Comparison of ENCODE assay signal across 17 cellular contexts in genomic region chr13:98174995-98175394, GRCh38. TPM values are rescaled to one million over a fixed set of nuclear protein-coding genes. Genes with fewer than 3 reads are reported as not detected.
DNase-seq lines count a peak whose midpoint lies in the region; ATAC-seq and TF ChIP-seq lines count a peak whose summit lies in the region.
"Had no signal": no experiment of that assay in that cellular context is flagged by ENCODE, and none has a peak within 500 bp of the region (broad histone marks: within the 10 kb centered on the region; RNA-seq: fewer than 3 reads in every experiment).

No MANE protein-coding gene starts in this region.

- intact Hi-C loops in aorta (cut with DNase I), result no loop called here

- H3K4me1 ChIP-seq in hepatocyte (ENCODE audit: insufficient read depth) (peaks cover 42% of the 10 kb centered on the region), aorta (ENCODE audit: control insufficient read depth in 1 of 2, insufficient read depth in 2 of 2, low read length in 2 of 2) (peaks cover 0 to 3% of the 10 kb centered on the region in 2 donors)

- no peaks in the 10 kb centered on the region for H3K9me2 ChIP-seq in hepatocyte (replicated peaks; ENCODE audit: insufficient read depth)

- 83% methylated on average over 7 of the region's 7 CpGs for WGBS in hepatocyte (ENCODE audit: low lambda C conversion rate, missing lambda C conversion rate)
- 58 to 61% methylated on average over 7 of the region's 7 CpGs for WGBS in aorta, 2 donors

- peak overlapping the region; percentile 71 for H3K27ac ChIP-seq in hepatocyte
- H3K27ac ChIP-seq in aorta (ENCODE audit: low read depth in 1 of 2, low read length in 2 of 2), result no peak overlapping the region

- H2AFZ ChIP-seq in hepatocyte, result no peak overlapping the region

- H4K20me1 ChIP-seq in hepatocyte (ENCODE audit: insufficient read depth, poor library complexity, severe bottlenecking), result peaks cover 5% of the 10 kb centered on the region

- no peak for TF ChIP-seq CTCF in hepatocyte (IDR thresholded peaks at IDR 0.05; ENCODE audit: poor library complexity)

- H3K9me3 ChIP-seq in hepatocyte (ENCODE audit: low read depth), result no peaks in the 10 kb centered on the region
- H3K9me3 ChIP-seq in aorta (ENCODE audit: control insufficient read depth, low read length), result no peaks in the 10 kb centered on the region
- H3K9me3 ChIP-seq: heart right ventricle had no signal

- peaks cover 85% of the 10 kb centered on the region for H3K79me2 ChIP-seq in hepatocyte

- ATAC-seq in GM18511 (IDR thresholded peaks at IDR 0.05; ENCODE audit: unreplicated experiment) (peak; percentile 50), aorta (ENCODE audit: low FRiP score) (no peak)
- ATAC-seq: heart right ventricle had no signal

- H3K36me3 ChIP-seq in hepatocyte (replicated peaks; ENCODE audit: insufficient read depth, low read depth), result no peaks in the 10 kb centered on the region
- H3K36me3 ChIP-seq in aorta (ENCODE audit: control insufficient read depth in 1 of 2, insufficient read depth in 2 of 2, low read length in 1 of 2), result no peaks in the 10 kb centered on the region

- DNase-seq in amniotic epithelial cell (ENCODE audit: low read depth) (peak; percentile 44), hepatocyte (ENCODE audit: low spot score) (no peak), renal cortical epithelial cell (ENCODE audit: low read depth) (peak; percentile 72), NCI-H510A (lab: John Stamatoyannopoulos, UW) (no peak), NCI-H1417 treated with DMSO at 0.1 percent for 48 hours (lab: John Stamatoyannopoulos, UW) (no peak), aorta (no peak)
- DNase-seq in activated CD8-positive, alpha-beta memory T cell treated with anti-CD3 and anti-CD28 coated beads, Interleukin-2, amount 50 U/mL, for 4 hours, result no peak
- DNase-seq: activated CD4-positive, alpha-beta memory T cell treated with anti-CD3 and anti-CD28 coated beads for 36 hours; activated effector memory CD4-positive, alpha-beta T cell treated with anti-CD3 and anti-CD28 coated beads, Interleukin-2, amount 50 U/mL, for 16 hours; heart right ventricle; NCI-H1417; NCI-H446 treated with DMSO at 0.1 percent for 48 hours had no signal

- H3K27me3 ChIP-seq in hepatocyte, result no peaks in the 10 kb centered on the region
- H3K27me3 ChIP-seq in aorta (ENCODE audit: control insufficient read depth in 1 of 2, insufficient read depth in 2 of 2, low read length in 1 of 2), result no peaks in the 10 kb centered on the region
- H3K27me3 ChIP-seq: heart right ventricle, tibial nerve had no signal

- H3K4me2 ChIP-seq in hepatocyte, result no peak overlapping the region

- H3K4me3 ChIP-seq in hepatocyte (no peak overlapping the region), aorta (ENCODE audit: low read length in 2 of 2) (no peak overlapping the region)
- H3K4me3 ChIP-seq: heart right ventricle, lung, tibial nerve had no signal

RNA-seq across cellular contexts. Expression of gene RNF113B, which starts 2.1 kb away (rescaled TPM):
- not detected in 2 replicates for total RNA-seq in hepatocyte
- 0.94 TPM in 1 of 2 replicates, not detected in the other for polyA plus RNA-seq in hepatocyte
- not detected in 2 replicates for total RNA-seq in renal cortical epithelial cell
- total RNA-seq in aorta, result not detected
- not detected for polyA plus RNA-seq in aorta
- total RNA-seq: activated CD4-positive, alpha-beta memory T cell treated with anti-CD3 and anti-CD28 coated beads for 36 hours; endothelial cell of umbilical vein; heart right ventricle; lung; tibial nerve had no signal
- polyA plus RNA-seq: endothelial cell of umbilical vein, heart right ventricle, IgD-negative memory B cell, lung had no signal

RNA-seq across cellular contexts. Expression of gene FARP1, which starts 32.1 kb away (rescaled TPM):
- total RNA-seq in hepatocyte (29.0 and 35.5 TPM in 2 replicates), renal cortical epithelial cell (51.4 and 261 TPM in 2 replicates), aorta (10 to 100 TPM; 39.0 to 41.7 TPM)
- polyA plus RNA-seq in hepatocyte (68.7 and 74.7 TPM in 2 replicates), aorta (1 to 10 TPM; 3.3 to 8.4 TPM)

Comparison
In these comparisons a context has a peak if more than half of its experiments do, and no peak if none do; other contexts are left out.
1. DNase-seq: peak in amniotic epithelial cell (single experiment) and renal cortical epithelial cell (single experiment); none in hepatocyte (single experiment), activated CD8-positive, alpha-beta memory T cell treated with anti-CD3 and anti-CD28 coated beads, Interleukin-2, amount 50 U/mL, for 4 hours (single experiment), NCI-H510A (single experiment), NCI-H1417 treated with DMSO at 0.1 percent for 48 hours (single experiment) and aorta (0 of 2).